Comparison of ENCODE assay signal across 9 cellular contexts in genomic region chr20:32155017-32155965, GRCh38. TPM values are rescaled to one million over a fixed set of nuclear protein-coding genes. Genes with fewer than 3 reads are reported as not detected.
DNase-seq lines count a peak whose midpoint lies in the region; ATAC-seq and TF ChIP-seq lines count a peak whose summit lies in the region.
"Had no signal": no experiment of that assay in that cellular context is flagged by ENCODE, and none has a peak within 500 bp of the region (broad histone marks: within the 10 kb centered on the region; RNA-seq: fewer than 3 reads in every experiment).

No MANE protein-coding gene starts in this region.

- H3K4me1 Mint-ChIP-seq in chondrocyte (ENCODE audit: low read depth), result peaks cover 10% of the 10 kb centered on the region

- H3K4me3 Mint-ChIP-seq in chondrocyte (ENCODE audit: unreplicated experiment), result no peak overlapping the region

- H3K27ac ChIP-seq in layer of hippocampus (ENCODE audit: low read depth, low read length), result peak overlapping the region; percentile 57
- H3K27ac ChIP-seq: C4-2B had no signal

- peak in 2 of 3 experiments; percentile 30 to 66 for DNase-seq in NCI-H1417 (lab: John Stamatoyannopoulos, UW)
- no peak for DNase-seq in NCI-H1417 treated with DMSO at 0.1 percent for 48 hours (lab: John Stamatoyannopoulos, UW)
- DNase-seq in Kasumi-1 (lab: John Stamatoyannopoulos, UW), result peak; percentile 75 to 78
- DNase-seq in SKM-1 treated with dmso at 0.1 percent for 144 hours (lab: John Stamatoyannopoulos, UW; ENCODE audit: unreplicated experiment), result peak; percentile 87
- peak; percentile 53 for DNase-seq in chondrocyte (ENCODE audit: low spot score)
- DNase-seq in stimulated activated CD4-positive, alpha-beta T cell treated with anti-CD3 and anti-CD28 coated beads, Interleukin-4, amount 100 ng/mL, for 1 hour, result peak; percentile 37

- H3K27ac Mint-ChIP-seq in chondrocyte (ENCODE audit: unreplicated experiment), result peak overlapping the region; percentile 84

- no peaks in the 10 kb centered on the region for H3K27me3 Mint-ChIP-seq in chondrocyte (ENCODE audit: low read depth)

- peaks cover 59% of the 10 kb centered on the region for H3K36me3 Mint-ChIP-seq in chondrocyte (ENCODE audit: low read depth)

- peak; percentile 42 for TF ChIP-seq CTCF in chondrocyte (IDR thresholded peaks at IDR 0.05)

- H3K27me3 ChIP-seq in layer of hippocampus (ENCODE audit: control insufficient read depth, insufficient read depth, low read length), result no peaks in the 10 kb centered on the region

- ATAC-seq in HG03025 (IDR thresholded peaks at IDR 0.05; ENCODE audit: low FRiP score, unreplicated experiment), result no peak

- H3K9me3 Mint-ChIP-seq in chondrocyte (ENCODE audit: low read depth), result no peaks in the 10 kb centered on the region

RNA-seq across cellular contexts. Expression of gene TM9SF4, which starts 45.8 kb away (rescaled TPM):
- total RNA-seq in chondrocyte, result 64.8 to 87.9 TPM (median 83.7 TPM) in 3 replicates

RNA-seq across cellular contexts. Expression of gene PLAGL2, which starts 52.3 kb away (rescaled TPM):
- total RNA-seq in chondrocyte, result 9.1 to 16.9 TPM (median 16.4 TPM) in 3 replicates

RNA-seq across cellular contexts. Expression of gene POFUT1, which starts 52.4 kb away (rescaled TPM):
- total RNA-seq in chondrocyte, result 61.6 to 68.3 TPM (median 66.4 TPM) in 3 replicates
